Comparison of ENCODE assay signal across 1 cellular context in the genomic region with DNA sequence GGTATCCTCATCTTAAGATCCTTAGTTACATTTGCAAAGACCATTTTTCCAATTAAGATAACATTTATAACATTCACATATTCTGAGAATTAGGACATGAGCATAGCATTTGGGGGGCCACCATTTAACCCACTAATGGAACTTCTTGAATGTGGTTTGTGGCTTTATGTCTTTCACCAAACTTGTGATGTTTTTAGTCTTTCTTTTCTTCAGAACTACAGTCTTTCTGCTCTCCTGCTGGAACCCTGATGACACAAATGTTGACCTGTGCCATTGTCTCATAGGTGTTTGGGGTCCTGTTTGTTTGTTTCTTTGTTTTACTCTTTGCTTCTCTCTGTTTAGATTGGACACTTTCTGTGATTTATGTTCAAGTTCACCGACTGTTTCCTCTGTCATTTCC.
TF ChIP-seq lines count a peak whose summit lies in the region.

No MANE protein-coding gene starts in this region.

TF ChIP-seq in K562, 482 proteins besides CTCF, POLR2A, EP300 and RAD21:
- TF ChIP-seq, protein P1, sequence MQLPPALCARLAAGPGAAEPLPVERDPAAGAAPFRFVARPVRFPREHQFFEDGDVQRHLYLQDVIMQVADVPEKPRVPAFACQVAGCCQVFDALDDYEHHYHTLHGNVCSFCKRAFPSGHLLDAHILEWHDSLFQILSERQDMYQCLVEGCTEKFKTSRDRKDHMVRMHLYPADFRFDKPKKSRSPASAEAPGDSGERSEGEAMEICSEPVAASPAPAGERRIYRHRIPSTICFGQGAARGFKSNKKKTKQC (CRISPR knock-in tag; IDR thresholded peaks at IDR 0.05), result no peak
- TF ChIP-seq TAF1 (IDR thresholded peaks at IDR 0.05; ENCODE audit: control insufficient read depth, extremely low read depth, insufficient read depth, low read length, severe bottlenecking) (no peak), BRD4 (IDR thresholded peaks at IDR 0.05) (no peak), TFAM (CRISPR knock-in tag; conservative IDR thresholded peaks at IDR 0.05) (no peak), XRCC4 (IDR thresholded peaks at IDR 0.05; ENCODE audit: extremely low read depth, insufficient read depth, insufficient read length) (no peak), PHF8 (IDR thresholded peaks at IDR 0.05; ENCODE audit: borderline replicate concordance, low read length) (no peak), MCM7 (IDR thresholded peaks at IDR 0.05) (no peak), MYC (IDR thresholded peaks at IDR 0.05; ENCODE audit: low read depth, low read length) (no peak), MYC (CRISPR knock-in tag; IDR thresholded peaks at IDR 0.05; ENCODE audit: borderline replicate concordance, low read depth) (no peak), BRF1 (IDR thresholded peaks at IDR 0.05; ENCODE audit: borderline replicate concordance, extremely low read depth, insufficient read length) (no peak), ZNF3 (CRISPR knock-in tag; IDR thresholded peaks at IDR 0.05) (no peak), ZNF583 (CRISPR knock-in tag; IDR thresholded peaks at IDR 0.05) (no peak)
- TF ChIP-seq, protein P2, sequence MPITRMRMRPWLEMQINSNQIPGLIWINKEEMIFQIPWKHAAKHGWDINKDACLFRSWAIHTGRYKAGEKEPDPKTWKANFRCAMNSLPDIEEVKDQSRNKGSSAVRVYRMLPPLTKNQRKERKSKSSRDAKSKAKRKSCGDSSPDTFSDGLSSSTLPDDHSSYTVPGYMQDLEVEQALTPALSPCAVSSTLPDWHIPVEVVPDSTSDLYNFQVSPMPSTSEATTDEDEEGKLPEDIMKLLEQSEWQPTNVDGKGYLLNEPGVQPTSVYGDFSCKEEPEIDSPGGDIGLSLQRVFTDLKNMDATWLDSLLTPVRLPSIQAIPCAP (CRISPR knock-in tag; IDR thresholded peaks at IDR 0.05; ENCODE audit: borderline replicate concordance), result no peak
- TF ChIP-seq, protein P3, sequence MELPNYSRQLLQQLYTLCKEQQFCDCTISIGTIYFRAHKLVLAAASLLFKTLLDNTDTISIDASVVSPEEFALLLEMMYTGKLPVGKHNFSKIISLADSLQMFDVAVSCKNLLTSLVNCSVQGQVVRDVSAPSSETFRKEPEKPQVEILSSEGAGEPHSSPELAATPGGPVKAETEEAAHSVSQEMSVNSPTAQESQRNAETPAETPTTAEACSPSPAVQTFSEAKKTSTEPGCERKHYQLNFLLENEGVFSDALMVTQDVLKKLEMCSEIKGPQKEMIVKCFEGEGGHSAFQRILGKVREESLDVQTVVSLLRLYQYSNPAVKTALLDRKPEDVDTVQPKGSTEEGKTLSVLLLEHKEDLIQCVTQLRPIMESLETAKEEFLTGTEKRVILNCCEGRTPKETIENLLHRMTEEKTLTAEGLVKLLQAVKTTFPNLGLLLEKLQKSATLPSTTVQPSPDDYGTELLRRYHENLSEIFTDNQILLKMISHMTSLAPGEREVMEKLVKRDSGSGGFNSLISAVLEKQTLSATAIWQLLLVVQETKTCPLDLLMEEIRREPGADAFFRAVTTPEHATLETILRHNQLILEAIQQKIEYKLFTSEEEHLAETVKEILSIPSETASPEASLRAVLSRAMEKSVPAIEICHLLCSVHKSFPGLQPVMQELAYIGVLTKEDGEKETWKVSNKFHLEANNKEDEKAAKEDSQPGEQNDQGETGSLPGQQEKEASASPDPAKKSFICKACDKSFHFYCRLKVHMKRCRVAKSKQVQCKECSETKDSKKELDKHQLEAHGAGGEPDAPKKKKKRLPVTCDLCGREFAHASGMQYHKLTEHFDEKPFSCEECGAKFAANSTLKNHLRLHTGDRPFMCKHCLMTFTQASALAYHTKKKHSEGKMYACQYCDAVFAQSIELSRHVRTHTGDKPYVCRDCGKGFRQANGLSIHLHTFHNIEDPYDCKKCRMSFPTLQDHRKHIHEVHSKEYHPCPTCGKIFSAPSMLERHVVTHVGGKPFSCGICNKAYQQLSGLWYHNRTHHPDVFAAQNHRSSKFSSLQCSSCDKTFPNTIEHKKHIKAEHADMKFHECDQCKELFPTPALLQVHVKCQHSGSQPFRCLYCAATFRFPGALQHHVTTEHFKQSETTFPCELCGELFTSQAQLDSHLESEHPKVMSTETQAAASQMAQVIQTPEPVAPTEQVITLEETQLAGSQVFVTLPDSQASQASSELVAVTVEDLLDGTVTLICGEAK (IDR thresholded peaks at IDR 0.05), result no peak
- TF ChIP-seq, protein P3 (CRISPR knock-in tag; IDR thresholded peaks at IDR 0.05), result no peak
- TF ChIP-seq, protein P4, sequence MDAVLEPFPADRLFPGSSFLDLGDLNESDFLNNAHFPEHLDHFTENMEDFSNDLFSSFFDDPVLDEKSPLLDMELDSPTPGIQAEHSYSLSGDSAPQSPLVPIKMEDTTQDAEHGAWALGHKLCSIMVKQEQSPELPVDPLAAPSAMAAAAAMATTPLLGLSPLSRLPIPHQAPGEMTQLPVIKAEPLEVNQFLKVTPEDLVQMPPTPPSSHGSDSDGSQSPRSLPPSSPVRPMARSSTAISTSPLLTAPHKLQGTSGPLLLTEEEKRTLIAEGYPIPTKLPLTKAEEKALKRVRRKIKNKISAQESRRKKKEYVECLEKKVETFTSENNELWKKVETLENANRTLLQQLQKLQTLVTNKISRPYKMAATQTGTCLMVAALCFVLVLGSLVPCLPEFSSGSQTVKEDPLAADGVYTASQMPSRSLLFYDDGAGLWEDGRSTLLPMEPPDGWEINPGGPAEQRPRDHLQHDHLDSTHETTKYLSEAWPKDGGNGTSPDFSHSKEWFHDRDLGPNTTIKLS (IDR thresholded peaks at IDR 0.05; ENCODE audit: borderline replicate concordance, low read depth), result no peak
